ENCODE assay signal across 8 cellular contexts in the genomic region with DNA sequence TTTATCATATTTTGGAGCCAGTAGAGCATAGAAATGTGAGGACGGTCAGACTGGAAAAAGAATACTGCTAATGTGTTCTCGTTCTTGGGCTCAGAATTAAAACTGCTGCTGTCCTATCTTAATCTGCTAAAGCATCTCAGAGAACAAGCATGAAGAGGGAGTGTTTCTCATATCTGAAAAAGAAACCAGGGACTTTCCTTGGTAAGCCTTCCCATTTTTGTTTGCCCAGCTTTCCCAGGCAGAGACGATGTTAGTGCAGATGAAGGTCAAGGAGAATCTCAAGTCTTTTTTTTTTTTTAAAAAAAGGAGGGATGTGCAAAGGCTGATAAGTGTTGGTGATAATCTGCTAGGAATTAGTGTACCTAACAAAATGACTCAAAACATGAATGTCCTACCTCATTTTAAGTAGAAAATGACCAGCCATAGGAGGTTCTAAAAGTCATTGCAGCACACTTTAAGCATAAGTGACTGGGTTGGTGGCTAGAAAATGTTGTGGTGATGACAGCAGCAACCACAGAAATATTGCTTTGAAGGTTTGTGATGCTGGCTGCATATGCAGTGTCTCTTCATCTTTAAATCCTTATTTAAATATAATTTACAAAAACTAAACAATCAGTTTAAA. TPM values are rescaled to one million over a fixed set of nuclear protein-coding genes. Genes with fewer than 3 reads are reported as not detected.
DNase-seq lines count a peak whose midpoint lies in the region; ATAC-seq, FAIRE-seq and TF ChIP-seq lines count a peak whose summit lies in the region.

No MANE protein-coding gene starts in this region.

- peak overlapping the region in 1 of 2 donors; percentile 29 for H3K9ac ChIP-seq in kidney (ENCODE audit: low read length in 2 of 2)

- H3K4me1 ChIP-seq in right atrium auricular region, result peaks cover 0 to 66% of the 10 kb centered on the region in 2 donors
- peaks cover 9 to 32% (median 20%) of the 10 kb centered on the region in 4 donors for H3K4me1 ChIP-seq in upper lobe of left lung
- H3K4me1 ChIP-seq in kidney (ENCODE audit: control insufficient read depth in 1 of 2, insufficient read depth in 1 of 2, low read depth in 1 of 2, low read length in 2 of 2), result peaks cover 6% of the 10 kb centered on the region in 2 donors

- WGBS in upper lobe of left lung, 2 donors, result 41 to 55% methylated on average over 3 of the region's 3 CpGs

- peak overlapping the region; percentile 70 to 83 for H3K4me3 ChIP-seq in right atrium auricular region
- H3K4me3 ChIP-seq in upper lobe of left lung, result peak overlapping the region in 2 of 4 donors; percentile 63 to 71
- peak overlapping the region in 1 of 2 donors; percentile 85 for H3K4me3 ChIP-seq in kidney (ENCODE audit: low read length in 2 of 2)

- intact Hi-C loops in left cardiac atrium (cut with DNase I) (loop anchor here (10.0 kb wide), 1 partner anchor 172 kb away; no protein-coding TSS in a partner anchor), kidney (cut with DNase I) (no loop called here)

- peaks cover 11% of the 10 kb centered on the region for H3K36me3 ChIP-seq in right atrium auricular region
- no peaks in the 10 kb centered on the region for H3K36me3 ChIP-seq in upper lobe of left lung
- no peaks in the 10 kb centered on the region for H3K36me3 ChIP-seq in kidney (ENCODE audit: control insufficient read depth in 1 of 2, insufficient read depth in 2 of 2, low read length in 2 of 2)

- ATAC-seq in left cardiac atrium (no peak), HG03342 (IDR thresholded peaks at IDR 0.05; ENCODE audit: unreplicated experiment) (peak; percentile 55), upper lobe of left lung (ENCODE audit: low FRiP score in 2 of 2) (no peak)

- H3K27me3 ChIP-seq in right atrium auricular region (no peaks in the 10 kb centered on the region), upper lobe of left lung (no peaks in the 10 kb centered on the region)

- no peak for FAIRE-seq in kidney (lab: Jason Lieb, UNC)

- H3K27ac ChIP-seq in right atrium auricular region (peak overlapping the region; percentile 93), upper lobe of left lung (peak overlapping the region; percentile 4 to 39 (median 24)), kidney (ENCODE audit: low read depth in 2 of 2, low read length in 2 of 2) (peak overlapping the region in 1 of 2 donors; percentile 55)

- DNase-seq in right atrium auricular region (ENCODE audit: low spot score), result no peak
- DNase-seq in left cardiac atrium, result no peak
- peak; percentile 18 to 22 for DNase-seq in erythroblast (lab: John Stamatoyannopoulos, UW)
- no peak for DNase-seq in upper lobe of left lung
- DNase-seq in SW480 (ENCODE audit: low spot score), result no peak
- no peak for DNase-seq in GOT3 (lab: John Stamatoyannopoulos, UW)
- DNase-seq in kidney, result no peak

- no peak for TF ChIP-seq CTCF in right atrium auricular region (IDR thresholded peaks at IDR 0.05)
- no peak for TF ChIP-seq CTCF in upper lobe of left lung (IDR thresholded peaks at IDR 0.05)
- TF ChIP-seq CTCF in kidney (IDR thresholded peaks at IDR 0.05; ENCODE audit: borderline replicate concordance, extremely low read depth, insufficient read depth), result no peak

- no peak for TF ChIP-seq EP300 in upper lobe of left lung (IDR thresholded peaks at IDR 0.05)

- TF ChIP-seq POLR2A in erythroblast (IDR thresholded peaks at IDR 0.05; ENCODE audit: low read length) (no peak), upper lobe of left lung (IDR thresholded peaks at IDR 0.05) (no peak)

- H3K9me3 ChIP-seq in right atrium auricular region (no peaks in the 10 kb centered on the region), upper lobe of left lung (no peaks in the 10 kb centered on the region), kidney (ENCODE audit: control insufficient read depth in 1 of 2, low read length in 2 of 2) (no peaks in the 10 kb centered on the region)

RNA-seq across cellular contexts. Expression of a gene that starts 55.1 kb away (rescaled TPM):
- total RNA-seq in right atrium auricular region (10 to 100 TPM in 1 of 2 donors, 1 to 10 TPM in 1; 5.7 to 17.7 TPM), left cardiac atrium (10 to 100 TPM; 28.7 to 33.7 TPM), upper lobe of left lung (10 to 100 TPM in 3 of 6 donors, 1 to 10 TPM in 3; 4.0 to 21.1 (median 12.0) TPM), kidney (27.0 TPM)
- 26.4 TPM for polyA plus RNA-seq in kidney (ENCODE audit: insufficient read depth, low read depth, low replicate concordance)

Comparison
In these comparisons a context has a peak if more than half of its experiments do, and no peak if none do; other contexts are left out.
1. DNase-seq: peak in erythroblast (2 of 2); none in right atrium auricular region (single experiment), left cardiac atrium (single experiment), upper lobe of left lung (0 of 2), SW480 (single experiment), GOT3 (single experiment) and kidney (single experiment).